15 cellular contexts compared by ENCODE assay signal in the genomic region with DNA sequence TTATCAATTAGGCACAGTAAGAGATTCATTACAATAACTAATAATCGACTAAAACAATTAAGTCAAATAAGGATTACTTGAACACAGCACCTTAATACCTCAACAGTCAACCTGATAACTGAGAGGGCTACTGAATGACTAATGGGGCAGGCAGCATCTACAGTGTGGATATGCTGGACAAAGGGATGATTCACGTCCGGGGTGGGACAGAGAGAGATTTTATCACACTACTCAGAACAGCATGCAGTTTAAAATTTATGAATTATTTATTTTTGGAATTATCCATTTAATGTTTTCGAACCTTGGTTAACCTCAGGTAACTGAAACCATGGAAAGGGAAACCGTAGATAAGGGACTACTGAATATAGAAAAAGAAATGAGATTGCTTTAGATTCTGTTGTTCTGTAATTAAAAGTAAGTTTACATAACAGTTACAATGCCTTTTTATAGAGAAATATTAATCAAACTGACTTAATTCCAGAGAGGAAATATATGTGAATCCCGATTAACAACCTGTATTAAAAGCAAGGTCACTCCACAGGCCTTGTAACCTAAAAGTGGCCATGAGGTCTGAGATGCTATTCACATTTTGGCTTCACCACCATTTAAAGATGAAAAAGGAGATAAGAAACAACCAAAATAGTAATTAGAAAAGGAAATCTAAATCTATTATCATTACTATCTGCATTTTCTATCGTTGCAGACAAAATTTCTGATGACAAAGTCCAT.
DNase-seq lines count a peak whose midpoint lies in the region; ATAC-seq and TF ChIP-seq lines count a peak whose summit lies in the region.
"Had no signal": no experiment of that assay in that cellular context is flagged by ENCODE, and none has a peak within 500 bp of the region (broad histone marks: within the 10 kb centered on the region; RNA-seq: fewer than 3 reads in every experiment).

No MANE protein-coding gene starts in this region.

- H2BK120ac ChIP-seq in IMR-90 (ENCODE audit: low read depth, low read length): no peak overlapping the region

- no peak for TF ChIP-seq POLR2A in IMR-90 (IDR thresholded peaks at IDR 0.05; ENCODE audit: low read depth, low read length)

- DNase-seq in COLO829 (ENCODE audit: low spot score) (peak; percentile 3), IMR-90 (peak; percentile 50), adipocyte (ENCODE audit: low read depth) (peak; percentile 14), islet precursor cell (peak; percentile 68), NCI-H526 (lab: John Stamatoyannopoulos, UW) (no peak)
- DNase-seq: activated B cell treated with CpG ODN at 0.5 μM for 24 hours; activated naive CD8-positive, alpha-beta T cell treated with anti-CD3 and anti-CD28 coated beads for 36 hours; NCI-H146; psoas muscle; stimulated activated CD4-positive, alpha-beta T cell treated with anti-CD3 and anti-CD28 coated beads, Interleukin-4, amount 100 ng/mL, for 1 hour; stimulated activated naive B cell treated with anti-CD40 and anti-IgM and Interleukin-4, amounts not matched to agents 10 μg/mL and 1 μg/mL and 100 μg/mL, for 72 hours had no signal

- no peak overlapping the region for H2BK5ac ChIP-seq in IMR-90 (ENCODE audit: low read depth, low read length, poor library complexity, severe bottlenecking)

- no peak overlapping the region for H4K8ac ChIP-seq in IMR-90 (ENCODE audit: low read depth in 2 of 2, low read length in 2 of 2)

- no peak overlapping the region for H2BK20ac ChIP-seq in IMR-90 (ENCODE audit: low read depth, low read length)

- H2AFZ ChIP-seq in IMR-90 (replicated peaks; ENCODE audit: low read length, poor library complexity): no peak overlapping the region

- H3K27ac ChIP-seq in IMR-90 (ENCODE audit: insufficient read depth, low read length): no peak overlapping the region
- H3K27ac ChIP-seq: psoas muscle had no signal

- no peak overlapping the region; the same call in 1 of the 2 replicates for H3K14ac ChIP-seq in IMR-90 (replicated peaks; ENCODE audit: low read depth, low read length)

- H3K4ac ChIP-seq in IMR-90 (ENCODE audit: low read depth, low read length): no peak overlapping the region

- no CpG with 5 or more reads among the region's 7 CpGs for WGBS in IMR-90 (ENCODE audit: extremely low coverage in 2 of 2, insufficient read length in 1 of 2), 2 experiments

- intact Hi-C loops in IMR-90 (cut with micrococcal nuclease): no loop called here

- in situ Hi-C loops in IMR-90 (cut with MboI; ENCODE audit: low sequenced_read_pairs): no loop called here

- H2AK9ac ChIP-seq in IMR-90 (replicated peaks; ENCODE audit: low read depth, low read length, poor library complexity): no peak overlapping the region

- no peak overlapping the region for H3K56ac ChIP-seq in IMR-90 (ENCODE audit: extremely low read depth, insufficient read depth, low read length)

- H3K36me3 ChIP-seq in IMR-90 (ENCODE audit: control insufficient read depth, insufficient read depth, low read length): peaks cover 3% of the 10 kb centered on the region; the same call in 1 of the 2 replicates
- peaks cover 19% of the 10 kb centered on the region for H3K36me3 ChIP-seq in adipocyte (ENCODE audit: control insufficient read depth, insufficient read depth, low read length, severe bottlenecking)

- H3K9ac ChIP-seq in IMR-90 (ENCODE audit: low read depth, low read length) (no peak overlapping the region), adipocyte (ENCODE audit: low read length) (no peak overlapping the region)

- no peak overlapping the region for H3K4me2 ChIP-seq in IMR-90 (ENCODE audit: low read depth, low read length)

- dilution Hi-C loops in IMR-90 (cut with HindIII; ENCODE audit: low sequenced_read_pairs, unreplicated experiment): no loop called here

- 0 out of 2 replicates have a peak, but pooled peaks cover 5% of the 10 kb centered on the region for H3K9me1 ChIP-seq in IMR-90 (ENCODE audit: insufficient read depth, low read length)

- no peaks in the 10 kb centered on the region for H3K79me1 ChIP-seq in IMR-90 (ENCODE audit: low read depth in 1 of 2, low read length in 2 of 2)

- no peak overlapping the region for H2AK5ac ChIP-seq in IMR-90 (ENCODE audit: low read depth, low read length)

- BruUV-seq in IMR-90 (replicated peaks; lab: Mats Ljungman, UMichigan): no TSS peak

- TF ChIP-seq CTCF in IMR-90 (conservative IDR thresholded peaks at IDR 0.05; ENCODE audit: low read depth, low read length): no peak

- H2BK15ac ChIP-seq in IMR-90 (ENCODE audit: low read depth, low read length): no peak overlapping the region

- no peak overlapping the region for H4K5ac ChIP-seq in IMR-90 (ENCODE audit: low read depth, low read length)

- ATAC-seq in IMR-90 (ENCODE audit: low read depth): no peak
- ATAC-seq in GM18909 (IDR thresholded peaks at IDR 0.05; ENCODE audit: poor library complexity, unreplicated experiment): no peak
- ATAC-seq in GM21576 (IDR thresholded peaks at IDR 0.05; ENCODE audit: unreplicated experiment): no peak
- no peak for ATAC-seq in activated CD4-positive, CD25-positive, alpha-beta regulatory T cell treated with anti-CD3 and anti-CD28 coated beads, Interleukin-2, amount 50 U/mL, for 24 hours
- ATAC-seq: K562; psoas muscle; stimulated activated naive B cell treated with anti-CD40 and anti-IgM and Interleukin-4, amounts not matched to agents 10 μg/mL and 1 μg/mL and 100 μg/mL, for 72 hours had no signal

- H3K23ac ChIP-seq in IMR-90 (ENCODE audit: low read depth, low read length): no peak overlapping the region

- H4K91ac ChIP-seq in IMR-90 (ENCODE audit: insufficient read depth, low read depth, low read length): no peak overlapping the region

- CTCF ChIA-PET in IMR-90 (lab: Yijun Ruan, JAX): no interaction called here

- H3K4me3 ChIP-seq in IMR-90 (ENCODE audit: insufficient read depth, low read depth, low read length) (no peak overlapping the region), adipocyte (ENCODE audit: low read length) (no peak overlapping the region)
- H3K4me3 ChIP-seq: K562, psoas muscle had no signal

- H3K9me3 ChIP-seq in IMR-90 (ENCODE audit: control insufficient read depth, insufficient read depth, low read length) (no peaks in the 10 kb centered on the region), adipocyte (ENCODE audit: control insufficient read depth, low read length) (no peaks in the 10 kb centered on the region)
- H3K9me3 ChIP-seq: psoas muscle had no signal

- H4K20me1 ChIP-seq in IMR-90 (ENCODE audit: insufficient read depth, low read length): no peaks in the 10 kb centered on the region

- no peak for TF ChIP-seq RAD21 in IMR-90 (IDR thresholded peaks at IDR 0.05; ENCODE audit: low read length)

- no peak overlapping the region for H3K18ac ChIP-seq in IMR-90 (ENCODE audit: low read depth, low read length)

- H3K27me3 ChIP-seq in IMR-90 (ENCODE audit: control insufficient read depth, insufficient read depth, low read length): no peaks in the 10 kb centered on the region
- H3K27me3 ChIP-seq in adipocyte (replicated peaks; ENCODE audit: control insufficient read depth, insufficient read depth, low read length): no peaks in the 10 kb centered on the region

- POLR2A ChIA-PET in IMR-90 (lab: Charles Lee; ENCODE audit: unreplicated experiment): no interaction called here

- no peaks in the 10 kb centered on the region for H3K4me1 ChIP-seq in IMR-90 (ENCODE audit: control insufficient read depth, insufficient read depth, low read length)
- no peaks in the 10 kb centered on the region for H3K4me1 ChIP-seq in adipocyte (ENCODE audit: control insufficient read depth, insufficient read depth, low read length)
- H3K4me1 ChIP-seq: psoas muscle had no signal

TF ChIP-seq in IMR-90, 13 proteins besides CTCF, POLR2A, EP300 and RAD21:
- no peak for TF ChIP-seq NFE2L2 (IDR thresholded peaks at IDR 0.05; ENCODE audit: low read depth, low read length)
- TF ChIP-seq BHLHE40 (IDR thresholded peaks at IDR 0.05; ENCODE audit: low read depth, low read length): no peak
- TF ChIP-seq, protein P1, sequence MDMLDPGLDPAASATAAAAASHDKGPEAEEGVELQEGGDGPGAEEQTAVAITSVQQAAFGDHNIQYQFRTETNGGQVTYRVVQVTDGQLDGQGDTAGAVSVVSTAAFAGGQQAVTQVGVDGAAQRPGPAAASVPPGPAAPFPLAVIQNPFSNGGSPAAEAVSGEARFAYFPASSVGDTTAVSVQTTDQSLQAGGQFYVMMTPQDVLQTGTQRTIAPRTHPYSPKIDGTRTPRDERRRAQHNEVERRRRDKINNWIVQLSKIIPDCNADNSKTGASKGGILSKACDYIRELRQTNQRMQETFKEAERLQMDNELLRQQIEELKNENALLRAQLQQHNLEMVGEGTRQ (IDR thresholded peaks at IDR 0.05; ENCODE audit: low read depth, low read length): no peak
- TF ChIP-seq MAZ (IDR thresholded peaks at IDR 0.05; ENCODE audit: borderline replicate concordance, low read depth, low read length): no peak
- TF ChIP-seq RFX5 (IDR thresholded peaks at IDR 0.05; ENCODE audit: low read depth, low read length): no peak
- TF ChIP-seq FOS (IDR thresholded peaks at IDR 0.05; ENCODE audit: low read depth, low read length): no peak
- TF ChIP-seq CHD1 (IDR thresholded peaks at IDR 0.05; ENCODE audit: low read depth, low read length): no peak
- TF ChIP-seq RCOR1 (IDR thresholded peaks at IDR 0.05; ENCODE audit: insufficient replicate concordance, low read length): no peak
- TF ChIP-seq, protein P2, sequence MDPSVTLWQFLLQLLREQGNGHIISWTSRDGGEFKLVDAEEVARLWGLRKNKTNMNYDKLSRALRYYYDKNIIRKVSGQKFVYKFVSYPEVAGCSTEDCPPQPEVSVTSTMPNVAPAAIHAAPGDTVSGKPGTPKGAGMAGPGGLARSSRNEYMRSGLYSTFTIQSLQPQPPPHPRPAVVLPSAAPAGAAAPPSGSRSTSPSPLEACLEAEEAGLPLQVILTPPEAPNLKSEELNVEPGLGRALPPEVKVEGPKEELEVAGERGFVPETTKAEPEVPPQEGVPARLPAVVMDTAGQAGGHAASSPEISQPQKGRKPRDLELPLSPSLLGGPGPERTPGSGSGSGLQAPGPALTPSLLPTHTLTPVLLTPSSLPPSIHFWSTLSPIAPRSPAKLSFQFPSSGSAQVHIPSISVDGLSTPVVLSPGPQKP (IDR thresholded peaks at IDR 0.05; ENCODE audit: borderline replicate concordance, low read depth, low read length): no peak
- TF ChIP-seq SMC3 (IDR thresholded peaks at IDR 0.05; ENCODE audit: low read depth, low read length): no peak
- TF ChIP-seq MAFK (IDR thresholded peaks at IDR 0.05; ENCODE audit: low read depth, low read length): no peak
- TF ChIP-seq MXI1 (IDR thresholded peaks at IDR 0.05; ENCODE audit: borderline replicate concordance, low read depth, low read length): no peak
TF ChIP-seq in IMR-90: peak in this region for 0.

Comparison
In these comparisons a context has a peak if more than half of its experiments do, and no peak if none do; other contexts are left out.
1. DNase-seq: peak in COLO829 (single experiment), IMR-90 (single experiment), adipocyte (single experiment) and islet precursor cell (single experiment); none in NCI-H526 (0 of 2).